17 cellular contexts compared by ENCODE assay signal in genomic region chr2:199764273-199764800, GRCh38.
"Had no signal": no experiment of that assay in that cellular context is flagged by ENCODE, and none has a peak within 500 bp of the region (broad histone marks: within the 10 kb centered on the region; RNA-seq: fewer than 3 reads in every experiment).

No MANE protein-coding gene starts in this region.

- ATAC-seq: heart left ventricle; naive thymus-derived CD8-positive, alpha-beta T cell; right cardiac atrium; stimulated activated effector memory CD8-positive, alpha-beta T cell treated with anti-CD3 and anti-CD28 coated beads, Interleukin-12 subunit alpha, Interleukin-12 subunit beta, amount 100 ng/mL, for 72 hours; stimulated activated naive CD8-positive, alpha-beta T cell treated with anti-CD3 and anti-CD28 coated beads, Interleukin-15, Interleukin-2, amounts not matched to agents 100 U/mL and 50 U/mL, for 24 hours had no signal

- H3K36me3 Mint-ChIP-seq: naive thymus-derived CD8-positive, alpha-beta T cell; stimulated activated effector memory CD8-positive, alpha-beta T cell treated with anti-CD3 and anti-CD28 coated beads, Interleukin-12 subunit alpha, Interleukin-12 subunit beta, amount 100 ng/mL, for 72 hours; type B pancreatic cell had no signal

- H3K36me3 ChIP-seq: heart left ventricle, ovary, suprapubic skin, thyroid gland had no signal

- H3K4me3 ChIP-seq: coronary artery, heart left ventricle, ovary, suprapubic skin, thyroid gland had no signal

- H3K27ac ChIP-seq: coronary artery, heart left ventricle, ovary, suprapubic skin, thyroid gland had no signal

- H3K4me3 Mint-ChIP-seq: endodermal cell; naive thymus-derived CD8-positive, alpha-beta T cell; stimulated activated effector memory CD8-positive, alpha-beta T cell treated with anti-CD3 and anti-CD28 coated beads, Interleukin-12 subunit alpha, Interleukin-12 subunit beta, amount 100 ng/mL, for 72 hours; type B pancreatic cell had no signal

- H3K4me1 ChIP-seq: heart left ventricle, suprapubic skin, thyroid gland had no signal

- H3K27me3 ChIP-seq: heart left ventricle, ovary, suprapubic skin, thyroid gland had no signal

- H3K9me3 ChIP-seq: heart left ventricle, ovary, suprapubic skin, thyroid gland had no signal

- DNase-seq: effector CD4-positive, alpha-beta T cell; erythroblast; heart left ventricle; hypothalamus; mammary epithelial cell; naive thymus-derived CD8-positive, alpha-beta T cell; ovary; right cardiac atrium; stimulated activated CD4-positive, alpha-beta T cell treated with anti-CD3 and anti-CD28 coated beads, Interleukin-4, amount 100 ng/mL, for 1 hour; stimulated activated CD8-positive, alpha-beta memory T cell treated with anti-CD3 and anti-CD28 coated beads, Interleukin-4, amount 100 ng/mL, for 48 hours; stimulated activated naive CD8-positive, alpha-beta T cell treated with anti-CD3 and anti-CD28 coated beads, Interleukin-15, Interleukin-2, amounts not matched to agents 100 U/mL and 50 U/mL, for 24 hours; thyroid gland had no signal

- H3K27ac Mint-ChIP-seq: endodermal cell; naive thymus-derived CD8-positive, alpha-beta T cell; stimulated activated effector memory CD8-positive, alpha-beta T cell treated with anti-CD3 and anti-CD28 coated beads, Interleukin-12 subunit alpha, Interleukin-12 subunit beta, amount 100 ng/mL, for 72 hours; type B pancreatic cell had no signal

- H3K9me3 Mint-ChIP-seq: endodermal cell; stimulated activated effector memory CD8-positive, alpha-beta T cell treated with anti-CD3 and anti-CD28 coated beads, Interleukin-12 subunit alpha, Interleukin-12 subunit beta, amount 100 ng/mL, for 72 hours; type B pancreatic cell had no signal

- H3K27me3 Mint-ChIP-seq: type B pancreatic cell had no signal

- H3K4me1 Mint-ChIP-seq: naive thymus-derived CD8-positive, alpha-beta T cell; stimulated activated effector memory CD8-positive, alpha-beta T cell treated with anti-CD3 and anti-CD28 coated beads, Interleukin-12 subunit alpha, Interleukin-12 subunit beta, amount 100 ng/mL, for 72 hours had no signal
